16 cellular contexts compared by ENCODE assay signal in genomic region chr1:57327331-57327730, GRCh38.
DNase-seq lines count a peak whose midpoint lies in the region; ATAC-seq and TF ChIP-seq lines count a peak whose summit lies in the region.
"Had no signal": no experiment of that assay in that cellular context is flagged by ENCODE, and none has a peak within 500 bp of the region (broad histone marks: within the 10 kb centered on the region; RNA-seq: fewer than 3 reads in every experiment).

No MANE protein-coding gene starts in this region.

- peak overlapping the region; percentile 49 for H3K18ac ChIP-seq in neuronal stem cell (ENCODE audit: low read length)

- H3K23ac ChIP-seq in neuronal stem cell (ENCODE audit: low read depth, low read length, poor library complexity), result no peak overlapping the region

- no peak overlapping the region for H3K9ac ChIP-seq in neuronal stem cell (ENCODE audit: low read depth, low read length, poor library complexity)

- H2BK120ac ChIP-seq in neuronal stem cell (ENCODE audit: low read depth, low read length), result no peak overlapping the region

- H3K14ac ChIP-seq in neuronal stem cell (ENCODE audit: low read length), result no peak overlapping the region

- DNase-seq in G401 (ENCODE audit: low spot score), result peak; percentile 99
- peak; percentile 43 for DNase-seq in NCI-H1694 (lab: John Stamatoyannopoulos, UW)
- peak; percentile 57 for DNase-seq in NCI-H446 treated with DMSO at 0.1 percent for 48 hours (lab: John Stamatoyannopoulos, UW)
- DNase-seq in neuronal stem cell (ENCODE audit: low spot score), result no peak
- DNase-seq in upper lobe of right lung, result no peak
- DNase-seq in left ventricle myocardium inferior, result no peak
- no peak for DNase-seq in germinal center (ENCODE audit: low spot score)
- DNase-seq: ACHN; BE2C; CD4-positive, CD25-positive, alpha-beta regulatory T cell; CD8-positive, alpha-beta memory T cell; DMS53; DND-41; EL; H9 had no signal

- H3K36me3 ChIP-seq in neuronal stem cell (replicated peaks in 1 of 2; ENCODE audit: control insufficient read depth in 2 of 2, insufficient read depth in 2 of 2, low read length in 2 of 2), result no peaks in the 10 kb centered on the region
- H3K36me3 ChIP-seq in upper lobe of right lung, result no peaks in the 10 kb centered on the region
- no peaks in the 10 kb centered on the region for H3K36me3 ChIP-seq in left ventricle myocardium inferior
- H3K36me3 ChIP-seq: BE2C had no signal

- H2BK12ac ChIP-seq in neuronal stem cell (ENCODE audit: low read length), result no peak overlapping the region

- H3K9me3 ChIP-seq in neuronal stem cell (replicated peaks in 1 of 2; ENCODE audit: control insufficient read depth in 2 of 2, insufficient read depth in 1 of 2, low read depth in 1 of 2, low read length in 2 of 2) (no peaks in the 10 kb centered on the region), upper lobe of right lung (no peaks in the 10 kb centered on the region), left ventricle myocardium inferior (replicated peaks) (peaks cover 5% of the 10 kb centered on the region)
- H3K9me3 ChIP-seq: BE2C had no signal

- no peak for ATAC-seq in upper lobe of right lung
- ATAC-seq: HepG2 had no signal

- TF ChIP-seq CTCF in upper lobe of right lung (IDR thresholded peaks at IDR 0.05) (no peak), left ventricle myocardium inferior (IDR thresholded peaks at IDR 0.05; ENCODE audit: borderline replicate concordance) (no peak)

- intact Hi-C loops in upper lobe of right lung (cut with DNase I) (no loop called here), left ventricle myocardium inferior (cut with micrococcal nuclease) (no loop called here)

- H2AK5ac ChIP-seq in neuronal stem cell (ENCODE audit: low read depth, low read length), result peak overlapping the region; percentile 12

- H2AFZ ChIP-seq in neuronal stem cell (ENCODE audit: low read length), result no peak overlapping the region

- H3K4me2 ChIP-seq in neuronal stem cell (ENCODE audit: insufficient read depth, low read length, poor library complexity, severe bottlenecking), result no peak overlapping the region

- H2BK5ac ChIP-seq in neuronal stem cell (ENCODE audit: low read length), result no peak overlapping the region

- no peak overlapping the region for H4K8ac ChIP-seq in neuronal stem cell (ENCODE audit: low read depth, low read length)

- H3K4ac ChIP-seq in neuronal stem cell (ENCODE audit: low read length), result no peak overlapping the region

- H3K27me3 ChIP-seq in neuronal stem cell (ENCODE audit: control insufficient read depth in 3 of 3, insufficient read depth in 3 of 3, low read depth in 1 of 3, low read length in 3 of 3) (no peaks in the 10 kb centered on the region), upper lobe of right lung (no peaks in the 10 kb centered on the region), left ventricle myocardium inferior (ENCODE audit: low read depth) (no peaks in the 10 kb centered on the region)
- H3K27me3 ChIP-seq: BE2C had no signal

- no peaks in the 10 kb centered on the region for H3K79me1 ChIP-seq in neuronal stem cell (ENCODE audit: low read depth, low read length)

- in situ Hi-C loops in G401 (cut with HindIII; ENCODE audit: low sequenced_read_pairs), result no loop called here

- no peak overlapping the region for H3K4me3 ChIP-seq in neuronal stem cell (ENCODE audit: low read length in 2 of 2)
- H3K4me3 ChIP-seq in upper lobe of right lung, result no peak overlapping the region
- no peak overlapping the region for H3K4me3 ChIP-seq in left ventricle myocardium inferior

- H3K27ac ChIP-seq in neuronal stem cell (replicated peaks; ENCODE audit: low read length) (no peak overlapping the region), upper lobe of right lung (no peak overlapping the region), left ventricle myocardium inferior (replicated peaks) (no peak overlapping the region)

- H2BK15ac ChIP-seq in neuronal stem cell (ENCODE audit: low read length), result no peak overlapping the region

- WGBS in neuronal stem cell (ENCODE audit: extremely low coverage in 2 of 2, insufficient read length in 2 of 2, insufficient replicate concordance in 1 of 2), 2 donors, result no CpG with 5 or more reads among the region's 5 CpGs

- H3K4me1 ChIP-seq in neuronal stem cell (ENCODE audit: control insufficient read depth in 2 of 2, insufficient read depth in 1 of 2, low read depth in 1 of 2, low read length in 2 of 2) (peaks cover 0 to 19% of the 10 kb centered on the region in 2 donors), upper lobe of right lung (no peaks in the 10 kb centered on the region), left ventricle myocardium inferior (peaks cover 10% of the 10 kb centered on the region)
- H3K4me1 ChIP-seq: BE2C had no signal

- H4K91ac ChIP-seq in neuronal stem cell (ENCODE audit: low read depth, low read length, poor library complexity), result no peak overlapping the region

Comparison
In these comparisons a context has a peak if more than half of its experiments do, and no peak if none do; other contexts are left out.
1. DNase-seq: peak in G401 (single experiment), NCI-H1694 (single experiment) and NCI-H446 treated with DMSO at 0.1 percent for 48 hours (single experiment); none in neuronal stem cell (single experiment), upper lobe of right lung (single experiment), left ventricle myocardium inferior (single experiment) and germinal center (single experiment).